1 cellular context compared by ENCODE assay signal in genomic region chr3:39108309-39108708, GRCh38.
TF ChIP-seq lines count a peak whose summit lies in the region.

No MANE protein-coding gene starts in this region.

TF ChIP-seq in WTC11, 78 proteins besides CTCF, POLR2A, EP300 and RAD21 (continued from another document):
- no peak for TF ChIP-seq ARID4B (CRISPR knock-in tag; IDR thresholded peaks at IDR 0.05; ENCODE audit: borderline replicate concordance)
- TF ChIP-seq ERG (CRISPR knock-in tag; IDR thresholded peaks at IDR 0.05), result no peak
